ENCODE assay signal across 21 cellular contexts in genomic region chr4:53536328-53536727, GRCh38. TPM values are rescaled to one million over a fixed set of nuclear protein-coding genes. Genes with fewer than 3 reads are reported as not detected.
"Had no signal": no experiment of that assay in that cellular context is flagged by ENCODE, and none has a peak within 500 bp of the region (broad histone marks: within the 10 kb centered on the region; RNA-seq: fewer than 3 reads in every experiment).

No MANE protein-coding gene starts in this region.

- ATAC-seq: activated CD8-positive, alpha-beta memory T cell treated with anti-CD3 and anti-CD28 coated beads, Interleukin-2, amount 10 ng/mL, durations not matched to agents 7 days and 5 days; activated CD8-positive, alpha-beta T cell treated with anti-CD3 and anti-CD28 coated beads for 36 hours; activated naive CD8-positive, alpha-beta T cell treated with anti-CD3 and anti-CD28 coated beads, Interleukin-2, amount 50 U/mL, for 24 hours; gastroesophageal sphincter; left cardiac atrium; lower lobe of right lung had no signal

- DNase-seq: activated CD4-positive, alpha-beta T cell treated with anti-CD3 and anti-CD28 coated beads, Interleukin-2, amount 50 U/mL, for 1 hour; activated CD4-positive, CD25-positive, alpha-beta regulatory T cell treated with anti-CD3 and anti-CD28 coated beads, Interleukin-2, amount 50 U/mL, for 72 hours; activated CD8-positive, alpha-beta memory T cell treated with anti-CD3 and anti-CD28 coated beads, Interleukin-2, amount 10 ng/mL, durations not matched to agents 7 days and 5 days; activated CD8-positive, alpha-beta T cell treated with anti-CD3 and anti-CD28 coated beads for 36 hours; activated naive CD8-positive, alpha-beta T cell treated with anti-CD3 and anti-CD28 coated beads, Interleukin-2, amount 50 U/mL, for 24 hours; activated T-cell treated with anti-CD3 and anti-CD28 coated beads, Interleukin-2, amount 50 U/mL, for 48 hours; endodermal cell; hippocampal formation; left cardiac atrium; lower lobe of right lung; sigmoid colon; SK-N-SH; stimulated activated CD4-positive, alpha-beta T cell treated with anti-CD3 and anti-CD28 coated beads, Interleukin-1b, Interleukin-23, amount 100 ng/mL, for 48 hours; stimulated activated naive CD4-positive, alpha-beta T cell; SW 1271; T-helper 9 cell had no signal

- H3K27me3 ChIP-seq: breast epithelium, gastroesophageal sphincter, sigmoid colon, tibial nerve had no signal

- H3K36me3 ChIP-seq: breast epithelium, gastroesophageal sphincter, lower lobe of right lung, sigmoid colon, tibial nerve had no signal

- H3K9me3 ChIP-seq: breast epithelium, gastroesophageal sphincter, lower lobe of right lung, sigmoid colon, SK-N-SH, tibial nerve had no signal

- H3K9ac ChIP-seq: SK-N-SH had no signal

- H3K4me3 ChIP-seq: breast epithelium, gastroesophageal sphincter, lower lobe of right lung, sigmoid colon, smooth muscle cell, tibial nerve had no signal

- H3K27ac ChIP-seq: lower lobe of right lung had no signal

- H3K4me1 ChIP-seq: breast epithelium, lower lobe of right lung had no signal

RNA-seq across cellular contexts. Expression of gene LNX1, which starts 55.0 kb away (rescaled TPM):
- total RNA-seq: activated CD8-positive, alpha-beta memory T cell treated with anti-CD3 and anti-CD28 coated beads, Interleukin-2, amount 10 ng/mL, durations not matched to agents 7 days and 5 days; activated CD8-positive, alpha-beta T cell treated with anti-CD3 and anti-CD28 coated beads for 36 hours; activated T-helper 2 cell treated with anti-CD3 and anti-CD28 coated beads, Interferon-gamma antibody, Interleukin-2, Interleukin-4, amounts not matched to agents 10 μg/mL and 5 μg/mL and 100 μg/mL, durations not matched to agents 14 hours and 24 hours and 36 hours had no signal
